11 cellular contexts compared by ENCODE assay signal in genomic region chr16:55666012-55666411, GRCh38. TPM values are rescaled to one million over a fixed set of nuclear protein-coding genes. Genes with fewer than 3 reads are reported as not detected.
"Had no signal": no experiment of that assay in that cellular context is flagged by ENCODE, and none has a peak within 500 bp of the region (broad histone marks: within the 10 kb centered on the region; RNA-seq: fewer than 3 reads in every experiment).

No MANE protein-coding gene starts in this region.

- H3K4me3 ChIP-seq: GM23248, GM23338, HAP-1 had no signal

- H3K4me1 ChIP-seq: HAP-1 had no signal

- H3K4me3 Mint-ChIP-seq: GM23338, H9, HFFc6 had no signal

- H3K27ac ChIP-seq: GM23248 had no signal

- H3K9me3 ChIP-seq: HAP-1 had no signal

- H3K27ac Mint-ChIP-seq: GM23338, H9, HFFc6 had no signal

- ATAC-seq: GM23338, HCT116 had no signal

- H3K36me3 ChIP-seq: HAP-1 had no signal

- DNase-seq: GM23248, GOT3, H7, H9, HCEC 1CT, HFFc6 had no signal

- H3K9me3 Mint-ChIP-seq: HFFc6 had no signal

RNA-seq across cellular contexts. Expression of gene SLC6A2, which starts 10.2 kb away (rescaled TPM):
- total RNA-seq: GM23248, H1, H4, HFFc6 had no signal
